In genomic region chr1:205662791-205663190, GRCh38 we compare ENCODE assay signal across 20 cellular contexts.
"Had no signal": no experiment of that assay in that cellular context is flagged by ENCODE, and none has a peak within 500 bp of the region (broad histone marks: within the 10 kb centered on the region; RNA-seq: fewer than 3 reads in every experiment).

No MANE protein-coding gene starts in this region.

- H3K36me3 ChIP-seq: suprapubic skin, uterus had no signal

- H3K27me3 ChIP-seq: suprapubic skin, uterus had no signal

- H3K27ac ChIP-seq: coronary artery, epithelial cell of prostate, parathyroid adenoma, suprapubic skin, uterus had no signal

- ATAC-seq: activated CD8-positive, alpha-beta T cell treated with anti-CD3 and anti-CD28 coated beads, Interleukin-2, amount 10 ng/mL, durations not matched to agents 7 days and 5 days; activated naive CD8-positive, alpha-beta T cell treated with anti-CD3 and anti-CD28 coated beads, Interleukin-2, amount 50 U/mL, for 24 hours; left lobe of liver; right cardiac atrium had no signal

- H3K4me3 Mint-ChIP-seq: activated CD8-positive, alpha-beta T cell treated with anti-CD3 and anti-CD28 coated beads, Interleukin-2, amount 10 ng/mL, durations not matched to agents 7 days and 5 days; activated naive CD8-positive, alpha-beta T cell treated with anti-CD3 and anti-CD28 coated beads, Interleukin-2, amount 50 U/mL, for 24 hours; activated T-helper 1 cell treated with anti-CD3 and anti-CD28 coated beads, Interleukin-12 subunit alpha, Interleukin-12 subunit beta, Interleukin-2, Interleukin-4 antibody, amounts not matched to agents 30 ng/mL and 10 ng/mL and 1 ng/mL, durations not matched to agents 14 hours and 24 hours and 36 hours; endodermal cell; nephron progenitor cell; stimulated activated naive CD8-positive, alpha-beta T cell treated with anti-CD3 and anti-CD28 coated beads, Interleukin-15, Interleukin-2, amounts not matched to agents 100 ng/mL and 50 ng/mL, for 24 hours; T-helper 2 cell treated with Interferon-gamma antibody and Interleukin-4, amounts not matched to agents 5 μg/mL and 100 μg/mL, for 36 hours had no signal

- H3K4me3 ChIP-seq: coronary artery, suprapubic skin, uterus had no signal

- H3K27me3 Mint-ChIP-seq: stimulated activated naive CD8-positive, alpha-beta T cell treated with anti-CD3 and anti-CD28 coated beads, Interleukin-15, Interleukin-2, amounts not matched to agents 100 ng/mL and 50 ng/mL, for 24 hours had no signal

- H3K27ac Mint-ChIP-seq: activated CD8-positive, alpha-beta T cell treated with anti-CD3 and anti-CD28 coated beads, Interleukin-2, amount 10 ng/mL, durations not matched to agents 7 days and 5 days; activated naive CD8-positive, alpha-beta T cell treated with anti-CD3 and anti-CD28 coated beads, Interleukin-2, amount 50 U/mL, for 24 hours; activated T-helper 1 cell treated with anti-CD3 and anti-CD28 coated beads, Interleukin-12 subunit alpha, Interleukin-12 subunit beta, Interleukin-2, Interleukin-4 antibody, amounts not matched to agents 30 ng/mL and 10 ng/mL and 1 ng/mL, durations not matched to agents 14 hours and 24 hours and 36 hours; endodermal cell; nephron progenitor cell; stimulated activated naive CD8-positive, alpha-beta T cell treated with anti-CD3 and anti-CD28 coated beads, Interleukin-15, Interleukin-2, amounts not matched to agents 100 ng/mL and 50 ng/mL, for 24 hours; T-helper 2 cell treated with Interferon-gamma antibody and Interleukin-4, amounts not matched to agents 5 μg/mL and 100 μg/mL, for 36 hours had no signal

- DNase-seq: activated CD4-positive, alpha-beta T cell treated with anti-CD3 and anti-CD28 coated beads for 1 hour; activated CD4-positive, alpha-beta T cell treated with anti-CD3 and anti-CD28 coated beads, Interleukin-2, amount 50 U/mL, for 1 hour; activated CD8-positive, alpha-beta T cell treated with anti-CD3 and anti-CD28 coated beads, Interleukin-2, amount 10 ng/mL, durations not matched to agents 7 days and 5 days; activated gamma-delta T cell; activated naive CD4-positive, alpha-beta T cell treated with anti-CD3 and anti-CD28 coated beads, Interleukin-2, amount 50 U/mL, for 16 hours; activated naive CD8-positive, alpha-beta T cell treated with anti-CD3 and anti-CD28 coated beads, Interleukin-2, amount 50 U/mL, for 24 hours; endodermal cell; kidney; nephron progenitor cell; stimulated activated CD4-positive, alpha-beta T cell treated with anti-CD3 and anti-CD28 coated beads, Interleukin-4, amount 100 ng/mL, for 24 hours; uterus had no signal

- H3K4me1 ChIP-seq: parathyroid adenoma, uterus had no signal

- H3K9ac ChIP-seq: parathyroid adenoma had no signal

- H3K9me3 Mint-ChIP-seq: activated naive CD8-positive, alpha-beta T cell treated with anti-CD3 and anti-CD28 coated beads, Interleukin-2, amount 50 U/mL, for 24 hours; activated T-helper 1 cell treated with anti-CD3 and anti-CD28 coated beads, Interleukin-12 subunit alpha, Interleukin-12 subunit beta, Interleukin-2, Interleukin-4 antibody, amounts not matched to agents 30 ng/mL and 10 ng/mL and 1 ng/mL, durations not matched to agents 14 hours and 24 hours and 36 hours; endodermal cell; nephron progenitor cell; stimulated activated naive CD8-positive, alpha-beta T cell treated with anti-CD3 and anti-CD28 coated beads, Interleukin-15, Interleukin-2, amounts not matched to agents 100 ng/mL and 50 ng/mL, for 24 hours; T-helper 2 cell treated with Interferon-gamma antibody and Interleukin-4, amounts not matched to agents 5 μg/mL and 100 μg/mL, for 36 hours had no signal

- H3K9me3 ChIP-seq: suprapubic skin, uterus had no signal
